Comparison of ENCODE assay signal across 16 cellular contexts in the genomic region with DNA sequence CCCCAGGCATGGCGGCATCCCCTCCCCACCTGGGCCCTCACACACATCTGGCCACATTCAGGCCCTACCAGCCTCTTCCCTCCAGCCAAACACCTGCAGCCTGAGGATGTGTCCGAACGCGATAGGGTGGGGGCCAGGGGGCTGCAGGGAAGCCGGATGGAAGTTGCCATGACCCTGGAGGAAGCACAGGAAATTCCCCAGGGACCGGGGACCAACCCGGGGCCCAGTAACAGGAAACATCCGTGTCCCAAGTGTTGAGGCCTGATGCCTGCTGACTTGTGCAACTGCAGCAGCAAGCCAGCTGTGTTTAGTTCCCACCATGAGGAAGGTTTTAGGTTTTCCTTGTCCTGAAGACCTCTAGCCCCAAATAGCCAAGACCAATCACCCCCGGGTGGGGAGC. TPM values are rescaled to one million over a fixed set of nuclear protein-coding genes. Genes with fewer than 3 reads are reported as not detected.
A peak's percentile ranks its signal among the peaks of the same experiment; 100 is the strongest.
DNase-seq lines count a peak whose midpoint lies in the region; ATAC-seq and TF ChIP-seq lines count a peak whose summit lies in the region.
"Had no signal": no experiment of that assay in that cellular context is flagged by ENCODE, and none has a peak within 500 bp of the region (broad histone marks: within the 10 kb centered on the region; RNA-seq: fewer than 3 reads in every experiment).

No MANE protein-coding gene starts in this region.

- peak overlapping the region; percentile 95 for H3K4me2 ChIP-seq in BLaER1

- peaks cover 13% of the 10 kb centered on the region for H3K9me3 ChIP-seq in BLaER1
- H3K9me3 ChIP-seq in tibial nerve = no peaks in the 10 kb centered on the region
- H3K9me3 ChIP-seq: Caco-2 had no signal

- 61 to 69% methylated on average over 8 to 9 of the region's 9 CpGs for WGBS in tibial nerve, 2 donors

- H3K27me3 ChIP-seq in BLaER1 = peaks cover 12% of the 10 kb centered on the region
- H3K27me3 ChIP-seq in tibial nerve = no peaks in the 10 kb centered on the region

- peaks cover 3% of the 10 kb centered on the region for H3K9me3 Mint-ChIP-seq in glutamatergic neuron (ENCODE audit: unreplicated experiment)
- H3K9me3 Mint-ChIP-seq: CD8-positive, alpha-beta memory T cell had no signal

- peak; percentile 38 for DNase-seq in GF-D8 (lab: John Stamatoyannopoulos, UW)
- peak; percentile 16 for DNase-seq in dermis blood vessel endothelial cell
- DNase-seq in glutamatergic neuron = no peak
- no peak for DNase-seq in NCI-H1105 (lab: John Stamatoyannopoulos, UW)
- DNase-seq in left lobe of liver (ENCODE audit: low spot score) = no peak
- DNase-seq in 8988T = no peak
- DNase-seq in tibial nerve (ENCODE audit: low spot score in 2 of 2) = no peak
- DNase-seq: Caco-2; CD8-positive, alpha-beta memory T cell; DND-41; GOT3; H9; IMR-90 had no signal

- no peak overlapping the region for H3K4me3 Mint-ChIP-seq in glutamatergic neuron (ENCODE audit: unreplicated experiment)
- H3K4me3 Mint-ChIP-seq: B cell; CD8-positive, alpha-beta memory T cell; H9 had no signal

- H3K36me3 ChIP-seq in BLaER1 = peaks cover 29% of the 10 kb centered on the region
- H3K36me3 ChIP-seq in tibial nerve = no peaks in the 10 kb centered on the region

- H3K27ac ChIP-seq in BLaER1 = peak overlapping the region; percentile 37; the same call in 1 of the 2 replicates
- no peak overlapping the region for H3K27ac ChIP-seq in tibial nerve

- no peak for TF ChIP-seq CTCF in glutamatergic neuron (IDR thresholded peaks at IDR 0.05; ENCODE audit: partially characterized antibody, unreplicated experiment)
- TF ChIP-seq CTCF in tibial nerve (IDR thresholded peaks at IDR 0.05) = no peak

- no peak for TF ChIP-seq EP300 in tibial nerve (IDR thresholded peaks at IDR 0.05)

- H4K20me1 ChIP-seq in BLaER1 = peaks cover 88% of the 10 kb centered on the region

- no peak for ATAC-seq in left lobe of liver
- ATAC-seq: GM12878 had no signal

- peak overlapping the region; percentile 48 for H3K27ac Mint-ChIP-seq in glutamatergic neuron (ENCODE audit: unreplicated experiment)
- H3K27ac Mint-ChIP-seq: B cell; CD8-positive, alpha-beta memory T cell; H9 had no signal

- H3K9ac ChIP-seq in BLaER1 = no peak overlapping the region

- H3K4me1 ChIP-seq in BLaER1 (peaks cover 82% of the 10 kb centered on the region), tibial nerve (peaks cover 0 to 3% (median 0%) of the 10 kb centered on the region in 4 donors)
- H3K4me1 ChIP-seq: Caco-2 had no signal

- 0 out of 2 replicates have a peak overlapping the region, but pooled peaks have one; percentile 36 for H3K4me3 ChIP-seq in BLaER1
- no peak overlapping the region for H3K4me3 ChIP-seq in tibial nerve
- H3K4me3 ChIP-seq: GM12878 had no signal

- no peaks in the 10 kb centered on the region for H3K36me3 Mint-ChIP-seq in glutamatergic neuron (ENCODE audit: unreplicated experiment)
- H3K36me3 Mint-ChIP-seq: CD8-positive, alpha-beta memory T cell had no signal

- peaks cover 4% of the 10 kb centered on the region for H3K4me1 Mint-ChIP-seq in glutamatergic neuron (ENCODE audit: low read depth, unreplicated experiment)
- H3K4me1 Mint-ChIP-seq: CD8-positive, alpha-beta memory T cell had no signal

- no peak for TF ChIP-seq POLR2A in tibial nerve (IDR thresholded peaks at IDR 0.05)

- peaks cover 7% of the 10 kb centered on the region for H3K27me3 Mint-ChIP-seq in glutamatergic neuron (ENCODE audit: unreplicated experiment)
- H3K27me3 Mint-ChIP-seq: B cell; CD8-positive, alpha-beta memory T cell had no signal

RNA-seq across cellular contexts. Expression of a gene that starts 30.0 kb away (rescaled TPM):
- 100 and 120 TPM in 2 replicates for total RNA-seq in dermis blood vessel endothelial cell
- total RNA-seq in glutamatergic neuron (ENCODE audit: unreplicated experiment) = 64.7 TPM
- total RNA-seq in left lobe of liver = 6.9 TPM
- 10 to 100 TPM; 25.3 to 63.3 (median 42.8) TPM for total RNA-seq in tibial nerve

RNA-seq across cellular contexts. Expression of a gene that starts 43.5 kb away (rescaled TPM):
- total RNA-seq in dermis blood vessel endothelial cell (29.4 and 32.9 TPM in 2 replicates), glutamatergic neuron (ENCODE audit: unreplicated experiment) (43.1 TPM), left lobe of liver (49.9 TPM), tibial nerve (10 to 100 TPM; 26.7 to 39.8 (median 34.7) TPM)

Comparison
In these comparisons a context has a peak if more than half of its experiments do, and no peak if none do; other contexts are left out.
1. DNase-seq: peak in GF-D8 (single experiment) and dermis blood vessel endothelial cell (single experiment); none in glutamatergic neuron (single experiment), NCI-H1105 (single experiment), left lobe of liver (single experiment), 8988T (single experiment) and tibial nerve (0 of 2).